1 cellular context compared by ENCODE assay signal in genomic region chr20:33977535-33977934, GRCh38.
TF ChIP-seq lines count a peak whose summit lies in the region.

No MANE protein-coding gene starts in this region.

TF ChIP-seq in HepG2, 621 proteins besides CTCF, POLR2A, EP300 and RAD21:
- TF ChIP-seq ZNF564 (CRISPR knock-in tag; IDR thresholded peaks at IDR 0.05) = peak; percentile 99
- no peak for TF ChIP-seq ZBTB1 (CRISPR knock-in tag; IDR thresholded peaks at IDR 0.05; ENCODE audit: borderline replicate concordance)
